Comparison of ENCODE assay signal across 23 cellular contexts in the genomic region with DNA sequence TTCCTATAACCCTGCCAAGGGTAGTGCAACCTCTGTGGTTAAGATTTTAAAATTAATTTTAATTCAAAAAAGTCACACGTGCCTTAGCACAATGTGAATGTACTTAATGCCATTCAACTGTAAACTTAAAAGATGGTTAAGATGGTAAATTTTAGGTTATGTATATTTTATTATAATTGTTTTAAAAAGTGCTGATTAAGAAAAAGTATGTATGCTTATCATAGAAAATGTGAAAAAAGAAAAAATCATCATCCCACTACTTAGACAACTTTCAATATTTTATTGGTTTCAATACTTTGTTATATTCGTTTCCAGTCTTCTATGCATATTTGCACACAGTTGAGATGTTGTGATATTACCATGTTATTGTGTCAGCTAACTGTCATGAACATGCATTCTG.
"Had no signal": no experiment of that assay in that cellular context is flagged by ENCODE, and none has a peak within 500 bp of the region (broad histone marks: within the 10 kb centered on the region; RNA-seq: fewer than 3 reads in every experiment).

No MANE protein-coding gene starts in this region.

- H3K27ac ChIP-seq: left lung, ovary, sigmoid colon, spleen, suprapubic skin, thoracic aorta, tibial nerve, uterus had no signal

- ATAC-seq: left colon; left lung; natural killer cell treated with Interleukin-12 subunit alpha and Interleukin-12 subunit beta and Interleukin-15 and Interleukin-18, amount 100 ng/mL, for 72 hours had no signal

- H3K27ac Mint-ChIP-seq: mesothelial cell of epicardium; naive B cell; natural killer cell treated with Interleukin-12 subunit alpha and Interleukin-12 subunit beta and Interleukin-15 and Interleukin-18, amount 100 ng/mL, for 72 hours; progenitor cell of endocrine pancreas; stimulated activated naive CD8-positive, alpha-beta T cell treated with anti-CD3 and anti-CD28 coated beads, Interleukin-15, Interleukin-2, amounts not matched to agents 100 ng/mL and 50 ng/mL, for 24 hours; type B pancreatic cell had no signal

- H3K36me3 ChIP-seq: ovary, uterus had no signal

- H3K27me3 Mint-ChIP-seq: naive B cell; natural killer cell treated with Interleukin-12 subunit alpha and Interleukin-12 subunit beta and Interleukin-15 and Interleukin-18, amount 100 ng/mL, for 72 hours; progenitor cell of endocrine pancreas; stimulated activated naive CD8-positive, alpha-beta T cell treated with anti-CD3 and anti-CD28 coated beads, Interleukin-15, Interleukin-2, amounts not matched to agents 100 ng/mL and 50 ng/mL, for 24 hours; type B pancreatic cell had no signal

- H3K4me3 ChIP-seq: left lung, lung, ovary, sigmoid colon, spleen, suprapubic skin, thoracic aorta, tibial nerve, uterus had no signal

- DNase-seq: hippocampal formation; left colon; left lung; mesendoderm; naive B cell; ovary; right cardiac atrium; sigmoid colon; small intestine; spleen; stimulated activated CD4-positive, alpha-beta T cell treated with anti-CD3 and anti-CD28 coated beads, Interleukin-4, amount 100 ng/mL, for 24 hours; stimulated activated naive CD4-positive, alpha-beta T cell; uterus had no signal

- H3K9me3 Mint-ChIP-seq: naive B cell; natural killer cell treated with Interleukin-12 subunit alpha and Interleukin-12 subunit beta and Interleukin-15 and Interleukin-18, amount 100 ng/mL, for 72 hours; stimulated activated effector memory CD8-positive, alpha-beta T cell treated with anti-CD3 and anti-CD28 coated beads, Interleukin-12 subunit alpha, Interleukin-12 subunit beta, amount 100 ng/mL, for 72 hours; stimulated activated naive CD8-positive, alpha-beta T cell treated with anti-CD3 and anti-CD28 coated beads, Interleukin-15, Interleukin-2, amounts not matched to agents 100 ng/mL and 50 ng/mL, for 24 hours; type B pancreatic cell had no signal

- H3K9me3 ChIP-seq: left lung, ovary, sigmoid colon, spleen, suprapubic skin, thoracic aorta, uterus had no signal

- H3K27me3 ChIP-seq: left lung, ovary, sigmoid colon, spleen, suprapubic skin, tibial nerve, uterus had no signal

- H3K4me1 Mint-ChIP-seq: mesothelial cell of epicardium had no signal

- H3K4me3 Mint-ChIP-seq: mesothelial cell of epicardium; naive B cell; natural killer cell treated with Interleukin-12 subunit alpha and Interleukin-12 subunit beta and Interleukin-15 and Interleukin-18, amount 100 ng/mL, for 72 hours; stimulated activated effector memory CD8-positive, alpha-beta T cell treated with anti-CD3 and anti-CD28 coated beads, Interleukin-12 subunit alpha, Interleukin-12 subunit beta, amount 100 ng/mL, for 72 hours; stimulated activated naive CD8-positive, alpha-beta T cell treated with anti-CD3 and anti-CD28 coated beads, Interleukin-15, Interleukin-2, amounts not matched to agents 100 ng/mL and 50 ng/mL, for 24 hours; type B pancreatic cell had no signal

- H3K36me3 Mint-ChIP-seq: naive B cell; natural killer cell treated with Interleukin-12 subunit alpha and Interleukin-12 subunit beta and Interleukin-15 and Interleukin-18, amount 100 ng/mL, for 72 hours had no signal

- H3K4me1 ChIP-seq: uterus had no signal
